7 cellular contexts compared by ENCODE assay signal in genomic region chr3:184381261-184382224, GRCh38. TPM values are rescaled to one million over a fixed set of nuclear protein-coding genes. Genes with fewer than 3 reads are reported as not detected.
DNase-seq lines count a peak whose midpoint lies in the region; ATAC-seq, FAIRE-seq and TF ChIP-seq lines count a peak whose summit lies in the region.
"Had no signal": no experiment of that assay in that cellular context is flagged by ENCODE, and none has a peak within 500 bp of the region (broad histone marks: within the 10 kb centered on the region; RNA-seq: fewer than 3 reads in every experiment).

No MANE protein-coding gene starts in this region.

- peak overlapping the region; percentile 68 for H3K4me3 Mint-ChIP-seq in activated naive CD4-positive, alpha-beta T cell treated with anti-CD3 and anti-CD28 coated beads, Interleukin-2, amount 50 U/mL, for 24 hours

- H3K4me1 ChIP-seq in kidney (ENCODE audit: control insufficient read depth in 1 of 2, insufficient read depth in 1 of 2, low read depth in 1 of 2, low read length in 2 of 2) (peaks cover 4 to 24% of the 10 kb centered on the region in 2 donors), upper lobe of right lung (peaks cover 12% of the 10 kb centered on the region)

- H3K9me3 Mint-ChIP-seq in activated naive CD4-positive, alpha-beta T cell treated with anti-CD3 and anti-CD28 coated beads, Interleukin-2, amount 50 U/mL, for 24 hours, result no peaks in the 10 kb centered on the region

- FAIRE-seq in kidney (lab: Jason Lieb, UNC), result no peak

- peaks cover 31% of the 10 kb centered on the region for H3K27me3 Mint-ChIP-seq in activated naive CD4-positive, alpha-beta T cell treated with anti-CD3 and anti-CD28 coated beads, Interleukin-2, amount 50 U/mL, for 24 hours

- no peak overlapping the region for H3K27ac Mint-ChIP-seq in activated naive CD4-positive, alpha-beta T cell treated with anti-CD3 and anti-CD28 coated beads, Interleukin-2, amount 50 U/mL, for 24 hours

- no peaks in the 10 kb centered on the region for H3K36me3 Mint-ChIP-seq in activated naive CD4-positive, alpha-beta T cell treated with anti-CD3 and anti-CD28 coated beads, Interleukin-2, amount 50 U/mL, for 24 hours

- H3K9ac ChIP-seq in kidney (ENCODE audit: low read length in 2 of 2), result no peak overlapping the region

- intact Hi-C loops in kidney (cut with DNase I), result no loop called here
- intact Hi-C loops in upper lobe of right lung (cut with DNase I), result no loop called here

- no peaks in the 10 kb centered on the region for H3K9me3 ChIP-seq in kidney (ENCODE audit: control insufficient read depth in 1 of 2, low read length in 2 of 2)
- no peaks in the 10 kb centered on the region for H3K9me3 ChIP-seq in upper lobe of right lung

- H3K4me3 ChIP-seq in kidney (ENCODE audit: low read length in 2 of 2), result peak overlapping the region in 1 of 2 donors; percentile 49
- peak overlapping the region; percentile 48 for H3K4me3 ChIP-seq in upper lobe of right lung

- no peak overlapping the region for H3K27ac ChIP-seq in kidney (ENCODE audit: low read depth in 2 of 2, low read length in 2 of 2)
- no peak overlapping the region for H3K27ac ChIP-seq in upper lobe of right lung

- H3K27me3 ChIP-seq in upper lobe of right lung, result peaks cover 25% of the 10 kb centered on the region

- TF ChIP-seq CTCF in kidney (IDR thresholded peaks at IDR 0.05; ENCODE audit: borderline replicate concordance, extremely low read depth, insufficient read depth) (no peak), upper lobe of right lung (IDR thresholded peaks at IDR 0.05) (no peak)

- H3K36me3 ChIP-seq in kidney (ENCODE audit: control insufficient read depth in 1 of 2, insufficient read depth in 2 of 2, low read length in 2 of 2), result no peaks in the 10 kb centered on the region
- no peaks in the 10 kb centered on the region for H3K36me3 ChIP-seq in upper lobe of right lung

- H3K4me1 Mint-ChIP-seq in activated naive CD4-positive, alpha-beta T cell treated with anti-CD3 and anti-CD28 coated beads, Interleukin-2, amount 50 U/mL, for 24 hours, result peaks cover 9% of the 10 kb centered on the region

- ATAC-seq in upper lobe of right lung (peak; percentile 50), GM18498 (IDR thresholded peaks at IDR 0.05; ENCODE audit: unreplicated experiment) (no peak)

- no peak for DNase-seq in activated naive CD4-positive, alpha-beta T cell (lab: John Stamatoyannopoulos, UW)
- peak; percentile 84 for DNase-seq in kidney
- no peak for DNase-seq in upper lobe of right lung
- DNase-seq in GF-D8 (lab: John Stamatoyannopoulos, UW), result no peak
- DNase-seq: NCI-H510A treated with DMSO at 0.1 percent for 48 hours had no signal

RNA-seq across cellular contexts. Expression of gene CHRD, which starts 1.7 kb away (rescaled TPM):
- 16.8 TPM for total RNA-seq in kidney
- polyA plus RNA-seq in kidney (ENCODE audit: insufficient read depth, low read depth, low replicate concordance), result 18.6 TPM
- total RNA-seq in upper lobe of right lung, result 5.3 TPM

RNA-seq across cellular contexts. Expression of gene THPO, which starts 3.5 kb away (rescaled TPM):
- total RNA-seq in kidney, result 0.85 TPM
- 5.7 TPM for polyA plus RNA-seq in kidney (ENCODE audit: insufficient read depth, low read depth, low replicate concordance)
- total RNA-seq in upper lobe of right lung, result 0.20 TPM

RNA-seq across cellular contexts. Expression of gene POLR2H, which starts 20.0 kb away (rescaled TPM):
- 82.0 TPM for total RNA-seq in kidney
- polyA plus RNA-seq in kidney (ENCODE audit: insufficient read depth, low read depth, low replicate concordance), result 157 TPM
- total RNA-seq in upper lobe of right lung, result 63.2 TPM

RNA-seq across cellular contexts. Expression of gene CLCN2, which starts 20.1 kb away (rescaled TPM):
- total RNA-seq in kidney, result 10.4 TPM
- polyA plus RNA-seq in kidney (ENCODE audit: insufficient read depth, low read depth, low replicate concordance), result 6.4 TPM
- total RNA-seq in upper lobe of right lung, result 3.8 TPM

RNA-seq across cellular contexts. Expression of gene FAM131A, which starts 44.1 kb away (rescaled TPM):
- 20.1 TPM for total RNA-seq in kidney
- 14.0 TPM for polyA plus RNA-seq in kidney (ENCODE audit: insufficient read depth, low read depth, low replicate concordance)
- 19.0 TPM for total RNA-seq in upper lobe of right lung
